In genomic region chr10:45971019-45971418, GRCh38 we compare ENCODE assay signal across 8 cellular contexts. TPM values are rescaled to one million over a fixed set of nuclear protein-coding genes. Genes with fewer than 3 reads are reported as not detected.
DNase-seq lines count a peak whose midpoint lies in the region; ATAC-seq and TF ChIP-seq lines count a peak whose summit lies in the region.
"Not testable (repeated sequence)": the region's sequence is repeated elsewhere in the genome, so short reads cannot be mapped to it uniquely, and the experiment has no call there.

No MANE protein-coding gene starts in this region.

- H3K4me1 Mint-ChIP-seq in Calu3 (ENCODE audit: low read depth, unreplicated experiment) (peaks cover 35% of the 10 kb centered on the region), progenitor cell of endocrine pancreas (ENCODE audit: low read depth) (peaks cover 26% of the 10 kb centered on the region)
- H3K4me1 Mint-ChIP-seq in T-helper 2 cell treated with Interferon-gamma antibody and Interleukin-4, amounts not matched to agents 5 μg/mL and 100 μg/mL, for 36 hours (ENCODE audit: low read depth): peaks cover 17% of the 10 kb centered on the region

- not testable (repeated sequence) for H3K36me3 ChIP-seq in KMS-11 (ENCODE audit: insufficient read depth); adipocyte (ENCODE audit: control insufficient read depth, insufficient read depth, low read length, severe bottlenecking); transverse colon

- peak overlapping the region; percentile 80 for H3K4me2 ChIP-seq in KMS-11

- not testable (repeated sequence) for H3K27me3 ChIP-seq in KMS-11 (ENCODE audit: insufficient read depth, low read depth); adipocyte (replicated peaks; ENCODE audit: control insufficient read depth, insufficient read depth, low read length); transverse colon

- intact Hi-C loops in Calu3 (cut with micrococcal nuclease; ENCODE audit: unreplicated experiment); left colon (cut with DNase I, micrococcal nuclease); transverse colon (cut with DNase I; ENCODE audit: low total_unique reads): not testable (repeated sequence)

- H3K4me1 ChIP-seq in KMS-11 (ENCODE audit: low read depth, poor library complexity, severe bottlenecking): peaks cover 11% of the 10 kb centered on the region
- H3K4me1 ChIP-seq in adipocyte (ENCODE audit: control insufficient read depth, insufficient read depth, low read length): peaks cover 11% of the 10 kb centered on the region
- peaks cover 0 to 25% (median 17%) of the 10 kb centered on the region in 4 donors for H3K4me1 ChIP-seq in transverse colon

- CTCF ChIA-PET in Calu3 (lab: Charles Lee): not testable (repeated sequence)

- DNase-seq in Calu3 (peak; percentile 20), left colon (peak in 1 of 2 donors; percentile 17), transverse colon (peak; percentile 11)
- DNase-seq in T-helper 2 cell treated with Interferon-gamma antibody and Interleukin-4, amounts not matched to agents 5 μg/mL and 100 μg/mL, for 36 hours (ENCODE audit: low spot score); adipocyte (ENCODE audit: low read depth); epithelial cell of esophagus (ENCODE audit: low read depth); progenitor cell of endocrine pancreas (ENCODE audit: low spot score, unreplicated experiment): not testable (repeated sequence)

- H3K9ac ChIP-seq in KMS-11: peak overlapping the region; percentile 70; the same call in 1 of the 2 replicates
- peak overlapping the region; percentile 92 for H3K9ac ChIP-seq in adipocyte (ENCODE audit: low read length)

- not testable (repeated sequence) for H3K9me3 ChIP-seq in adipocyte (ENCODE audit: control insufficient read depth, low read length); transverse colon

- H3K9me3 Mint-ChIP-seq in Calu3 (ENCODE audit: low read depth, unreplicated experiment); T-helper 2 cell treated with Interferon-gamma antibody and Interleukin-4, amounts not matched to agents 5 μg/mL and 100 μg/mL, for 36 hours; progenitor cell of endocrine pancreas (ENCODE audit: low read depth): not testable (repeated sequence)

- ATAC-seq in left colon: peak; percentile 33

- H3K4me3 ChIP-seq in KMS-11 (IDR thresholded peaks at IDR 0.05; ENCODE audit: insufficient read depth, low read depth, low read length): not testable (repeated sequence)
- peak overlapping the region; percentile 92 for H3K4me3 ChIP-seq in adipocyte (ENCODE audit: low read length)
- H3K4me3 ChIP-seq in epithelial cell of esophagus (ENCODE audit: low read length): peak overlapping the region; percentile 66
- peak overlapping the region in 3 of 4 donors; percentile 70 to 74 (median 73) for H3K4me3 ChIP-seq in transverse colon

- 31% methylated on average over 6 to 10 of the region's 14 CpGs for WGBS in transverse colon (ENCODE audit: low coverage in 1 of 2), 2 donors

- not testable (repeated sequence) for TF ChIP-seq EP300 in transverse colon (IDR thresholded peaks at IDR 0.05; ENCODE audit: low read depth)

- TF ChIP-seq POLR2A in transverse colon (IDR thresholded peaks at IDR 0.05): not testable (repeated sequence)

- peak overlapping the region; percentile 98 for H3K4me3 Mint-ChIP-seq in Calu3 (ENCODE audit: low read depth, unreplicated experiment)
- H3K4me3 Mint-ChIP-seq in T-helper 2 cell treated with Interferon-gamma antibody and Interleukin-4, amounts not matched to agents 5 μg/mL and 100 μg/mL, for 36 hours: peak overlapping the region; percentile 96
- H3K4me3 Mint-ChIP-seq in progenitor cell of endocrine pancreas (ENCODE audit: low read depth): peak overlapping the region; percentile 96

- in situ Hi-C loops in transverse colon (cut with MboI; ENCODE audit: low pct_ligation_motif_present in 1 of 4, low pct_unique_long_range_greater_than_20kb in 1 of 4, low sequenced_read_pairs in 3 of 4): not testable (repeated sequence)

- TF ChIP-seq CTCF in Calu3 (IDR thresholded peaks at IDR 0.05; ENCODE audit: unreplicated experiment); KMS-11 (conservative IDR thresholded peaks at IDR 0.05; ENCODE audit: low read depth, low read length); epithelial cell of esophagus (IDR thresholded peaks at IDR 0.05; ENCODE audit: insufficient read depth, low read depth, low read length, missing control alignments); progenitor cell of endocrine pancreas (IDR thresholded peaks at IDR 0.05; ENCODE audit: unreplicated experiment); transverse colon (IDR thresholded peaks at IDR 0.05): not testable (repeated sequence)

- H4K20me1 ChIP-seq in KMS-11 (ENCODE audit: insufficient read depth): not testable (repeated sequence)

- BruUV-seq in Calu3 (replicated peaks; lab: Mats Ljungman, UMichigan): not testable (repeated sequence)

- H2AFZ ChIP-seq in KMS-11 (ENCODE audit: low read depth): not testable (repeated sequence)

- H3K27ac Mint-ChIP-seq in Calu3 (ENCODE audit: unreplicated experiment) (peak overlapping the region; percentile 82), progenitor cell of endocrine pancreas (peak overlapping the region; percentile 90)
- H3K27ac Mint-ChIP-seq in T-helper 2 cell treated with Interferon-gamma antibody and Interleukin-4, amounts not matched to agents 5 μg/mL and 100 μg/mL, for 36 hours: not testable (repeated sequence)

- peaks cover 32% of the 10 kb centered on the region for H3K36me3 Mint-ChIP-seq in Calu3 (ENCODE audit: insufficient read depth, unreplicated experiment)
- H3K36me3 Mint-ChIP-seq in T-helper 2 cell treated with Interferon-gamma antibody and Interleukin-4, amounts not matched to agents 5 μg/mL and 100 μg/mL, for 36 hours (ENCODE audit: low read depth): peaks cover 16% of the 10 kb centered on the region
- H3K36me3 Mint-ChIP-seq in progenitor cell of endocrine pancreas (ENCODE audit: insufficient read depth): not testable (repeated sequence)

- not testable (repeated sequence) for H3K27ac ChIP-seq in KMS-11
- H3K27ac ChIP-seq in transverse colon: peak overlapping the region in 2 of 4 donors; percentile 37 to 77

- H3K79me2 ChIP-seq in KMS-11 (ENCODE audit: insufficient read depth, low read depth): peaks cover 78% of the 10 kb centered on the region

- not testable (repeated sequence) for H3K27me3 Mint-ChIP-seq in Calu3 (ENCODE audit: unreplicated experiment); T-helper 2 cell treated with Interferon-gamma antibody and Interleukin-4, amounts not matched to agents 5 μg/mL and 100 μg/mL, for 36 hours (ENCODE audit: low read depth); progenitor cell of endocrine pancreas

RNA-seq across cellular contexts. Expression of gene TIMM23, which starts 1.3 kb away (rescaled TPM):
- 72.2 and 78.6 TPM in 2 replicates for total RNA-seq in Calu3 (2022)
- 10 to 100 TPM; 37.4 to 50.3 TPM for total RNA-seq in left colon
- total RNA-seq in progenitor cell of endocrine pancreas: 52.4 and 57.7 TPM in 2 replicates
- total RNA-seq in transverse colon: 10 to 100 TPM; 17.2 to 52.6 (median 35.9) TPM

RNA-seq across cellular contexts. Expression of gene NCOA4, which starts 59.4 kb away (rescaled TPM):
- 77.3 and 81.9 TPM in 2 replicates for total RNA-seq in Calu3 (2022)
- 100 to 1,000 TPM; 172 to 204 TPM for total RNA-seq in left colon
- total RNA-seq in progenitor cell of endocrine pancreas: 84.0 and 88.3 TPM in 2 replicates
- total RNA-seq in transverse colon: 100 to 1,000 TPM; 129 to 208 (median 178) TPM
